In genomic region chr7:151608031-151608551, GRCh38 we compare ENCODE assay signal across 13 cellular contexts.
DNase-seq lines count a peak whose midpoint lies in the region; ATAC-seq, FAIRE-seq and TF ChIP-seq lines count a peak whose summit lies in the region.
"Had no signal": no experiment of that assay in that cellular context is flagged by ENCODE, and none has a peak within 500 bp of the region (broad histone marks: within the 10 kb centered on the region; RNA-seq: fewer than 3 reads in every experiment).

No MANE protein-coding gene starts in this region.

- TF ChIP-seq CTCF in AG04450 (IDR thresholded peaks at IDR 0.05; ENCODE audit: low read depth, low read length) (0 out of 2 replicates have a peak, but pooled peaks have one; percentile 5), HEK293 (tag by site-specific recombination; IDR thresholded peaks at IDR 0.05) (0 out of 2 replicates have a peak, but pooled peaks have one; percentile 8), astrocyte (IDR thresholded peaks at IDR 0.05; ENCODE audit: insufficient read depth, low read depth, low read length) (no peak), omental fat pad (IDR thresholded peaks at IDR 0.05) (no peak)

- ATAC-seq in GM21619 (IDR thresholded peaks at IDR 0.05; ENCODE audit: unreplicated experiment) (no peak), omental fat pad (ENCODE audit: low FRiP score) (no peak), HG02588 (IDR thresholded peaks at IDR 0.05; ENCODE audit: unreplicated experiment) (no peak)

- no peak for DNase-seq in AG04450 (ENCODE audit: low read depth, low spot score)
- no peak for DNase-seq in astrocyte (ENCODE audit: low read depth)
- peak; percentile 61 for DNase-seq in kidney tubule cell (ENCODE audit: low spot score)
- DNase-seq in omental fat pad (ENCODE audit: low spot score): no peak
- DNase-seq in DMS79 treated with DMSO at 0.1 percent for 48 hours (lab: John Stamatoyannopoulos, UW): no peak
- DNase-seq: activated CD4-positive, alpha-beta T cell treated with anti-CD3 and anti-CD28 coated beads, Interleukin-2, amount 10 ng/mL, durations not matched to agents 24 days and 14 days; dorsolateral prefrontal cortex; NCI-H1436; stimulated activated CD4-positive, alpha-beta T cell treated with anti-CD3 and anti-CD28 coated beads, Interleukin-2, amount 100 ng/mL, for 24 hours; stimulated activated naive CD4-positive, alpha-beta T cell treated with Interleukin-2 at 50 U/mL for 16 hours had no signal

- H3K79me2 ChIP-seq in astrocyte (ENCODE audit: insufficient read depth, low read length): peaks cover 86% of the 10 kb centered on the region

- no peaks in the 10 kb centered on the region for H3K27me3 Mint-ChIP-seq in astrocyte (ENCODE audit: low read depth, unreplicated experiment)
- H3K27me3 Mint-ChIP-seq: activated CD4-positive, alpha-beta T cell treated with anti-CD3 and anti-CD28 coated beads, Interleukin-2, amount 10 ng/mL, durations not matched to agents 24 days and 14 days had no signal

- H3K4me1 ChIP-seq in HEK293 (ENCODE audit: control insufficient read depth, insufficient read depth, low read length) (no peaks in the 10 kb centered on the region), astrocyte (ENCODE audit: insufficient read depth, low read length) (peaks cover 12% of the 10 kb centered on the region)

- H4K20me1 ChIP-seq in astrocyte (ENCODE audit: insufficient read depth, low read length): peaks cover 34% of the 10 kb centered on the region

- H2AFZ ChIP-seq in astrocyte (ENCODE audit: low read depth, low read length): no peak overlapping the region

- H3K27ac Mint-ChIP-seq in astrocyte (ENCODE audit: unreplicated experiment): no peak overlapping the region
- H3K27ac Mint-ChIP-seq: activated CD4-positive, alpha-beta T cell treated with anti-CD3 and anti-CD28 coated beads, Interleukin-2, amount 10 ng/mL, durations not matched to agents 24 days and 14 days had no signal

- peak overlapping the region; percentile 23 for H3K4me2 ChIP-seq in astrocyte (ENCODE audit: low read length)

- H3K27me3 ChIP-seq in AG04450 (ENCODE audit: control insufficient read depth, insufficient read depth, low read length) (no peaks in the 10 kb centered on the region), astrocyte (ENCODE audit: insufficient read depth, low read length) (no peaks in the 10 kb centered on the region)
- H3K27me3 ChIP-seq: dorsolateral prefrontal cortex had no signal

- POLR2A ChIA-PET in AG04450 (lab: Yijun Ruan, JAX) (no interaction called here), HEK293 (lab: Yijun Ruan, JAX) (no interaction called here)

- no peaks in the 10 kb centered on the region for H3K9me3 Mint-ChIP-seq in astrocyte (ENCODE audit: unreplicated experiment)
- H3K9me3 Mint-ChIP-seq: activated CD4-positive, alpha-beta T cell treated with anti-CD3 and anti-CD28 coated beads, Interleukin-2, amount 10 ng/mL, durations not matched to agents 24 days and 14 days had no signal

- H3K27ac ChIP-seq in AG04450 (ENCODE audit: low read depth, low read length): no peak overlapping the region
- no peak overlapping the region for H3K27ac ChIP-seq in HEK293 (ENCODE audit: extremely low read depth, low read depth, low read length)
- no peak overlapping the region for H3K27ac ChIP-seq in astrocyte (ENCODE audit: low read depth, low read length)

- peaks cover 8% of the 10 kb centered on the region for H3K36me3 Mint-ChIP-seq in astrocyte (ENCODE audit: low read depth, unreplicated experiment)

- H3K4me3 ChIP-seq in AG04450 (ENCODE audit: low read depth, low read length): no peak overlapping the region
- H3K4me3 ChIP-seq in HEK293 (ENCODE audit: low read depth, low read length): no peak overlapping the region
- H3K4me3 ChIP-seq in astrocyte (ENCODE audit: insufficient read depth, low read depth, low read length): no peak overlapping the region
- H3K4me3 ChIP-seq: dorsolateral prefrontal cortex had no signal

- no peaks in the 10 kb centered on the region for H3K9me3 ChIP-seq in AG04450 (ENCODE audit: control insufficient read depth, insufficient read depth, low read length)
- no peaks in the 10 kb centered on the region for H3K9me3 ChIP-seq in HEK293 (ENCODE audit: control insufficient read depth, insufficient read depth, low read depth, low read length)
- no peaks in the 10 kb centered on the region for H3K9me3 ChIP-seq in astrocyte (ENCODE audit: insufficient read depth, low read depth, low read length)

- no peak overlapping the region for H3K4me3 Mint-ChIP-seq in astrocyte (ENCODE audit: unreplicated experiment)
- H3K4me3 Mint-ChIP-seq: activated CD4-positive, alpha-beta T cell treated with anti-CD3 and anti-CD28 coated beads, Interleukin-2, amount 10 ng/mL, durations not matched to agents 24 days and 14 days had no signal

- H3K4me1 Mint-ChIP-seq in astrocyte (ENCODE audit: low read depth, unreplicated experiment): peaks cover 10% of the 10 kb centered on the region

- no peak for FAIRE-seq in astrocyte (lab: Jason Lieb, UNC)

- H3K9ac ChIP-seq in astrocyte (ENCODE audit: low read length): no peak overlapping the region

- CTCF ChIA-PET in AG04450 (lab: Charles Lee): interaction anchor here (1.4 kb wide), 1 partner anchor 25 kb away, joined by 3 read pairs; no protein-coding TSS in a partner anchor
- CTCF ChIA-PET in HEK293 (lab: Yijun Ruan, JAX): no interaction called here

- H3K36me3 ChIP-seq in HEK293 (ENCODE audit: control insufficient read depth in 2 of 2, insufficient read depth in 1 of 2, low read length in 2 of 2) (peaks cover 0 to 5% of the 10 kb centered on the region in 2 experiments; a peak in 1 of 3 replicates), astrocyte (ENCODE audit: insufficient read depth, low read length) (no peaks in the 10 kb centered on the region)

TF ChIP-seq in HEK293, 187 proteins besides CTCF, POLR2A, EP300 and RAD21:
- TF ChIP-seq ZNF501 (tag by site-specific recombination; IDR thresholded peaks at IDR 0.05): no peak
- TF ChIP-seq ZNF266 (tag by site-specific recombination; IDR thresholded peaks at IDR 0.05; ENCODE audit: low read depth): no peak
- TF ChIP-seq ZNF10 (tag by site-specific recombination; IDR thresholded peaks at IDR 0.05): 0 out of 2 replicates have a peak, but pooled peaks have one; percentile 3
- TF ChIP-seq SCRT2 (tag by site-specific recombination; IDR thresholded peaks at IDR 0.05): peak; percentile 17; the same call in 1 of the 2 replicates
- TF ChIP-seq ZSCAN23 (tag by site-specific recombination; IDR thresholded peaks at IDR 0.05): no peak
- TF ChIP-seq EGR2 (tag by site-specific recombination; IDR thresholded peaks at IDR 0.05; ENCODE audit: low read depth): no peak
- TF ChIP-seq ZNF404 (tag by site-specific recombination; IDR thresholded peaks at IDR 0.05): no peak
- TF ChIP-seq ZBTB7A (tag by site-specific recombination; IDR thresholded peaks at IDR 0.05; ENCODE audit: low read depth): no peak
- TF ChIP-seq, protein P1, sequence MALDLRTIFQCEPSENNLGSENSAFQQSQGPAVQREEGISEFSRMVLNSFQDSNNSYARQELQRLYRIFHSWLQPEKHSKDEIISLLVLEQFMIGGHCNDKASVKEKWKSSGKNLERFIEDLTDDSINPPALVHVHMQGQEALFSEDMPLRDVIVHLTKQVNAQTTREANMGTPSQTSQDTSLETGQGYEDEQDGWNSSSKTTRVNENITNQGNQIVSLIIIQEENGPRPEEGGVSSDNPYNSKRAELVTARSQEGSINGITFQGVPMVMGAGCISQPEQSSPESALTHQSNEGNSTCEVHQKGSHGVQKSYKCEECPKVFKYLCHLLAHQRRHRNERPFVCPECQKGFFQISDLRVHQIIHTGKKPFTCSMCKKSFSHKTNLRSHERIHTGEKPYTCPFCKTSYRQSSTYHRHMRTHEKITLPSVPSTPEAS (tag by site-specific recombination; IDR thresholded peaks at IDR 0.05): no peak
- no peak for TF ChIP-seq ZNF311 (tag by site-specific recombination; IDR thresholded peaks at IDR 0.05; ENCODE audit: borderline replicate concordance)
- no peak for TF ChIP-seq ZEB2 (tag by site-specific recombination; IDR thresholded peaks at IDR 0.05)
- TF ChIP-seq ZNF571 (tag by site-specific recombination; IDR thresholded peaks at IDR 0.05): no peak
- no peak for TF ChIP-seq OVOL3 (tag by site-specific recombination; IDR thresholded peaks at IDR 0.05)

Comparison
In these comparisons a context has a peak if more than half of its experiments do, and no peak if none do; other contexts are left out.
1. CTCF ChIP-seq: peak in AG04450 (single experiment) and HEK293 (single experiment); none in astrocyte (single experiment) and omental fat pad (0 of 3).